Comparison of ENCODE assay signal across 8 cellular contexts in genomic region chr22:25110596-25110845, GRCh38.
DNase-seq lines count a peak whose midpoint lies in the region; ATAC-seq, FAIRE-seq and TF ChIP-seq lines count a peak whose summit lies in the region.

No MANE protein-coding gene starts in this region.

- no peak overlapping the region for H3K18ac ChIP-seq in H9 (ENCODE audit: insufficient read length, low read depth, low read length)

- no peak for DNase-seq in H9
- DNase-seq in foreskin fibroblast = no peak
- no peak for DNase-seq in retinal pigment epithelial cell (ENCODE audit: low read depth)
- no peak for DNase-seq in H54 (ENCODE audit: insufficient read length, low spot score)
- no peak for DNase-seq in SKM-1 treated with dmso at 0.1 percent for 144 hours (lab: John Stamatoyannopoulos, UW; ENCODE audit: unreplicated experiment)

- H3K4me1 ChIP-seq in H9 (ENCODE audit: insufficient read depth, low read length) = no peaks in the 10 kb centered on the region; the same call in 1 of the 2 replicates

- H3K4me3 ChIP-seq in foreskin fibroblast (ENCODE audit: low read depth in 1 of 2, low read length in 2 of 2) (peak overlapping the region; percentile 40 to 50), retinal pigment epithelial cell (ENCODE audit: low read length) (peak overlapping the region; percentile 76)

- no peak overlapping the region for H3T11ph ChIP-seq in H9 (ENCODE audit: low read length)

- peaks cover 31 to 33% of the 10 kb centered on the region in 2 experiments for H3K4me1 Mint-ChIP-seq in H9

- H4K20me1 ChIP-seq in H9 (ENCODE audit: control insufficient read depth, insufficient read depth, insufficient read length) = peaks cover 2% of the 10 kb centered on the region

- no peak overlapping the region for H4K8ac ChIP-seq in H9 (replicated peaks; ENCODE audit: insufficient read length, low read depth, low read length)

- WGBS in H9 (ENCODE audit: extremely low coverage, insufficient read length, low lambda C conversion rate) = no CpG with 5 or more reads among the region's 4 CpGs

- H3K36me3 Mint-ChIP-seq in H9 (ENCODE audit: insufficient read depth in 1 of 3, low read depth in 3 of 3) = 0 out of 7 replicates have a peak, but pooled peaks cover 0 to 2% (median 0%) of the 10 kb centered on the region in 3 experiments

- FAIRE-seq in H54 (lab: Jason Lieb, UNC) = no peak

- H3K23ac ChIP-seq in H9 (ENCODE audit: insufficient read length, low read depth, low read length) = no peak overlapping the region

- no peaks in the 10 kb centered on the region for H3K79me2 ChIP-seq in H9 (ENCODE audit: insufficient read depth, low read length)

- no peak overlapping the region for H2AK5ac ChIP-seq in H9 (ENCODE audit: insufficient read length, low read length)

- H3K9me3 ChIP-seq in H9 (ENCODE audit: control insufficient read depth, low read depth, low read length) = no peaks in the 10 kb centered on the region

- no peaks in the 10 kb centered on the region for H3K27me3 ChIP-seq in H9 (ENCODE audit: insufficient read depth, low read length)

- no peak overlapping the region for H3K14ac ChIP-seq in H9 (ENCODE audit: insufficient read depth, low read length)

- H3K9me3 Mint-ChIP-seq in H9 = no peaks in the 10 kb centered on the region; a peak in 1 of 5 replicates

- TF ChIP-seq CTCF in H9 (conservative IDR thresholded peaks at IDR 0.05) = no peak
- TF ChIP-seq CTCF in VCaP (conservative IDR thresholded peaks at IDR 0.05) = no peak
- TF ChIP-seq CTCF in foreskin fibroblast (IDR thresholded peaks at IDR 0.05; ENCODE audit: low read depth, low read length) = no peak
- no peak for TF ChIP-seq CTCF in retinal pigment epithelial cell (conservative IDR thresholded peaks at IDR 0.05; ENCODE audit: low read depth, low read length)

- no peaks in the 10 kb centered on the region for H3K79me1 ChIP-seq in H9 (ENCODE audit: insufficient read depth, low read depth, low read length, poor library complexity, severe bottlenecking)

- no peak overlapping the region for H2BK20ac ChIP-seq in H9 (ENCODE audit: low read depth, low read length, poor library complexity, severe bottlenecking)

- no peaks in the 10 kb centered on the region; the same call in 1 of the 2 replicates for H3K27me3 Mint-ChIP-seq in H9 (ENCODE audit: low read depth)

- peak overlapping the region; percentile 67 to 96 (median 96); a peak in 5 of 7 replicates for H3K27ac Mint-ChIP-seq in H9

- no peak overlapping the region for H2BK5ac ChIP-seq in H9 (ENCODE audit: insufficient read length, low read length)

- no peak overlapping the region for H4K91ac ChIP-seq in H9 (ENCODE audit: insufficient read length, low read depth, low read length)

- H2BK12ac ChIP-seq in H9 (ENCODE audit: insufficient read length, low read depth, low read length) = no peak overlapping the region

- no peak overlapping the region for H2BK15ac ChIP-seq in H9 (ENCODE audit: low read depth, low read length)

- no peak for ATAC-seq in GM19455 (IDR thresholded peaks at IDR 0.05; ENCODE audit: unreplicated experiment)
- no peak for ATAC-seq in HG02763 (IDR thresholded peaks at IDR 0.05; ENCODE audit: unreplicated experiment)

- no peak overlapping the region for H3K4ac ChIP-seq in H9 (ENCODE audit: low read depth, low read length)

- H3K4me2 ChIP-seq in H9 (ENCODE audit: insufficient read depth, insufficient read length, low read length) = peak overlapping the region; percentile 93

- no peak overlapping the region for H2AFZ ChIP-seq in H9 (ENCODE audit: low read length)

- no peak for TF ChIP-seq POLR2A in H54 (IDR thresholded peaks at IDR 0.05; ENCODE audit: low read depth, low read length)

- no peak overlapping the region for H3K9ac ChIP-seq in H9 (ENCODE audit: extremely low read depth, insufficient read length, low read length)

- no peak overlapping the region for H3K56ac ChIP-seq in H9 (ENCODE audit: insufficient read length, low read depth, low read length)

- H2BK120ac ChIP-seq in H9 (ENCODE audit: low read depth, low read length, poor library complexity, severe bottlenecking) = no peak overlapping the region

- no peak overlapping the region for H3K27ac ChIP-seq in H9 (ENCODE audit: insufficient read length, low read depth, low read length)
- H3K27ac ChIP-seq in VCaP = peak overlapping the region; percentile 91

- H3K4me3 Mint-ChIP-seq in H9 = peak overlapping the region; percentile 67 to 84

- no peak overlapping the region for H4K5ac ChIP-seq in H9 (ENCODE audit: insufficient read length, low read depth, low read length)

- peaks cover 11% of the 10 kb centered on the region for H3K23me2 ChIP-seq in H9 (ENCODE audit: insufficient read length, low read depth, low read length, poor library complexity, severe bottlenecking)
